In genomic region chr14:44963775-44964380, GRCh38 we compare ENCODE assay signal across 8 cellular contexts. TPM values are rescaled to one million over a fixed set of nuclear protein-coding genes. Genes with fewer than 3 reads are reported as not detected.
A peak's percentile ranks its signal among the peaks of the same experiment; 100 is the strongest.
DNase-seq lines count a peak whose midpoint lies in the region; ATAC-seq and TF ChIP-seq lines count a peak whose summit lies in the region.

No MANE protein-coding gene starts in this region.

- H3K27me3 ChIP-seq in OCI-LY3 (ENCODE audit: low read depth, low read length), result no peaks in the 10 kb centered on the region
- no peaks in the 10 kb centered on the region for H3K27me3 ChIP-seq in gastrocnemius medialis

- peaks cover 17% of the 10 kb centered on the region for H4K20me1 ChIP-seq in OCI-LY3 (ENCODE audit: insufficient read depth, low read length)

- H3K27ac ChIP-seq in OCI-LY3 (ENCODE audit: low read length) (no peak overlapping the region), gastrocnemius medialis (peak overlapping the region; percentile 86 to 95 (median 89))

- peaks cover 92% of the 10 kb centered on the region for H3K79me2 ChIP-seq in OCI-LY3 (ENCODE audit: low read length)

- no peak for TF ChIP-seq CTCF in OCI-LY3 (IDR thresholded peaks at IDR 0.05; ENCODE audit: low read depth, low read length)
- TF ChIP-seq CTCF in foreskin fibroblast (IDR thresholded peaks at IDR 0.05; ENCODE audit: low read depth, low read length), result no peak
- no peak for TF ChIP-seq CTCF in gastrocnemius medialis (IDR thresholded peaks at IDR 0.05 in 4 of 5, conservative IDR thresholded peaks at IDR 0.05 in 1 of 5)

- H3K36me3 ChIP-seq in OCI-LY3 (replicated peaks; ENCODE audit: low read depth, low read length) (peaks cover 28% of the 10 kb centered on the region), gastrocnemius medialis (no peaks in the 10 kb centered on the region)

- DNase-seq in NCI-H345 (lab: John Stamatoyannopoulos, UW), result peak; percentile 17
- no peak for DNase-seq in NCI-H345 treated with DMSO at 0.1 percent for 48 hours (lab: John Stamatoyannopoulos, UW; ENCODE audit: unreplicated experiment)
- DNase-seq in foreskin fibroblast, result peak in 1 of 2 donors; percentile 53
- DNase-seq in gastrocnemius medialis, result peak in 1 of 2 donors; percentile 18
- no peak for DNase-seq in NCI-H1048 (lab: John Stamatoyannopoulos, UW)

- ATAC-seq in gastrocnemius medialis (no peak), GM21786 (IDR thresholded peaks at IDR 0.05; ENCODE audit: unreplicated experiment) (no peak), HG03354 (IDR thresholded peaks at IDR 0.05; ENCODE audit: poor library complexity, severe bottlenecking, unreplicated experiment) (no peak)

- peak overlapping the region; percentile 78 for H3K4me2 ChIP-seq in OCI-LY3 (ENCODE audit: low read length)

- H2AFZ ChIP-seq in OCI-LY3 (ENCODE audit: low read depth, low read length), result no peak overlapping the region

- in situ Hi-C loops in gastrocnemius medialis (cut with MboI; ENCODE audit: low sequenced_read_pairs in 4 of 4), result loop anchor here (5.0 to 25.0 kb wide), 5 partner anchors 67 to 173 kb away; partner anchors contain the start of genes FKBP3 (in 4 of the 4) and FANCM (in 3 of the 4)

- H3K4me1 ChIP-seq in OCI-LY3 (ENCODE audit: low read length) (peaks cover 30% of the 10 kb centered on the region), gastrocnemius medialis (peaks cover 66 to 75% of the 10 kb centered on the region in 2 donors)

- no peak for TF ChIP-seq POLR2A in gastrocnemius medialis (IDR thresholded peaks at IDR 0.05)

- H3K4me3 ChIP-seq in OCI-LY3 (ENCODE audit: low read length), result peak overlapping the region; percentile 86
- H3K4me3 ChIP-seq in foreskin fibroblast (ENCODE audit: low read depth in 1 of 2, low read length in 2 of 2), result peak overlapping the region; percentile 70 to 94
- H3K4me3 ChIP-seq in gastrocnemius medialis, result peak overlapping the region; percentile 82 to 92 (median 90)

- intact Hi-C loops in gastrocnemius medialis (cut with DNase I; ENCODE audit: low total_unique reads), result loop anchor here (2.0 to 5.0 kb wide), 2 partner anchors 13 to 303 kb away; no protein-coding TSS in a partner anchor

- no peak overlapping the region for H3K9ac ChIP-seq in OCI-LY3 (ENCODE audit: low read length)

- H3K9me3 ChIP-seq in OCI-LY3 (ENCODE audit: insufficient read depth, low read length) (peaks cover 10% of the 10 kb centered on the region; the same call in 1 of the 2 replicates), gastrocnemius medialis (no peaks in the 10 kb centered on the region)

RNA-seq across cellular contexts. Expression of gene TOGARAM1, which starts 1.9 kb away (rescaled TPM):
- total RNA-seq in gastrocnemius medialis, result 10 to 100 TPM in 2 of 4 donors, 1 to 10 TPM in 2; 6.3 to 19.1 (median 9.7) TPM

RNA-seq across cellular contexts. Expression of gene KLHL28, which starts 2.1 kb away (rescaled TPM):
- total RNA-seq in gastrocnemius medialis, result 10 to 100 TPM in 1 of 4 donors, 1 to 10 TPM in 3; 7.3 to 11.9 (median 8.2) TPM
